1 cellular context compared by ENCODE assay signal in the genomic region with DNA sequence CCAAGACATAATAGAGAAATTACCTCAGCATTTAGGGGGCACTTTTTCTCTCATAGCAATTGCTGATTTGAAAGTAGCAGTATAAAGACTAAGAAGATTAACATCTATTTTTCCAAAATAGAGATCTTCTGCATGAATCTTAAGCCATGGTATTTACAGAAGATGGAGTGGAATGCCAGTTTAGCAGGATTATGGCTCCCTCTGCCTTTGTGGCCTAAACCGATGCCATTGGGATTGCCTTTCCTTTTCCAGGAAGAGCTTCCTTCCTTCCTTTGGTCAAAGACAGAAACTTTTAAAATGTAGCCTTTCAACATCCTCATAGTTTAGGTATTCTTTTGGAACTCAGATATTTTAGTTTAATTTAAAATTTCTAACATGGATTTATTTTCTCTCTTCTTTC.
TF ChIP-seq lines count a peak whose summit lies in the region.

No MANE protein-coding gene starts in this region.

TF ChIP-seq in SK-N-SH, 30 proteins besides CTCF, POLR2A, EP300 and RAD21 (continued from another document):
- TF ChIP-seq, protein P1, sequence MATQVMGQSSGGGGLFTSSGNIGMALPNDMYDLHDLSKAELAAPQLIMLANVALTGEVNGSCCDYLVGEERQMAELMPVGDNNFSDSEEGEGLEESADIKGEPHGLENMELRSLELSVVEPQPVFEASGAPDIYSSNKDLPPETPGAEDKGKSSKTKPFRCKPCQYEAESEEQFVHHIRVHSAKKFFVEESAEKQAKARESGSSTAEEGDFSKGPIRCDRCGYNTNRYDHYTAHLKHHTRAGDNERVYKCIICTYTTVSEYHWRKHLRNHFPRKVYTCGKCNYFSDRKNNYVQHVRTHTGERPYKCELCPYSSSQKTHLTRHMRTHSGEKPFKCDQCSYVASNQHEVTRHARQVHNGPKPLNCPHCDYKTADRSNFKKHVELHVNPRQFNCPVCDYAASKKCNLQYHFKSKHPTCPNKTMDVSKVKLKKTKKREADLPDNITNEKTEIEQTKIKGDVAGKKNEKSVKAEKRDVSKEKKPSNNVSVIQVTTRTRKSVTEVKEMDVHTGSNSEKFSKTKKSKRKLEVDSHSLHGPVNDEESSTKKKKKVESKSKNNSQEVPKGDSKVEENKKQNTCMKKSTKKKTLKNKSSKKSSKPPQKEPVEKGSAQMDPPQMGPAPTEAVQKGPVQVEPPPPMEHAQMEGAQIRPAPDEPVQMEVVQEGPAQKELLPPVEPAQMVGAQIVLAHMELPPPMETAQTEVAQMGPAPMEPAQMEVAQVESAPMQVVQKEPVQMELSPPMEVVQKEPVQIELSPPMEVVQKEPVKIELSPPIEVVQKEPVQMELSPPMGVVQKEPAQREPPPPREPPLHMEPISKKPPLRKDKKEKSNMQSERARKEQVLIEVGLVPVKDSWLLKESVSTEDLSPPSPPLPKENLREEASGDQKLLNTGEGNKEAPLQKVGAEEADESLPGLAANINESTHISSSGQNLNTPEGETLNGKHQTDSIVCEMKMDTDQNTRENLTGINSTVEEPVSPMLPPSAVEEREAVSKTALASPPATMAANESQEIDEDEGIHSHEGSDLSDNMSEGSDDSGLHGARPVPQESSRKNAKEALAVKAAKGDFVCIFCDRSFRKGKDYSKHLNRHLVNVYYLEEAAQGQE (IDR thresholded peaks at IDR 0.05; ENCODE audit: low read depth, low read length), result no peak
- TF ChIP-seq EZH2phosphoT487 (IDR thresholded peaks at IDR 0.05; ENCODE audit: borderline replicate concordance, low read depth), result no peak
- no peak for TF ChIP-seq FOSL2 (IDR thresholded peaks at IDR 0.05; ENCODE audit: borderline replicate concordance, low read depth)
TF ChIP-seq in SK-N-SH: peak in this region for 0.
